13 cellular contexts compared by ENCODE assay signal in genomic region chrX:70552174-70552704, GRCh38.
"Had no signal": no experiment of that assay in that cellular context is flagged by ENCODE, and none has a peak within 500 bp of the region (broad histone marks: within the 10 kb centered on the region; RNA-seq: fewer than 3 reads in every experiment).

No MANE protein-coding gene starts in this region.

- H3K9me3 ChIP-seq: breast epithelium, ovary, upper lobe of right lung had no signal

- DNase-seq: activated CD4-positive, alpha-beta memory T cell treated with anti-CD3 and anti-CD28 coated beads, Interleukin-2, amount 10 ng/mL, durations not matched to agents 7 days and 5 days; activated gamma-delta T cell; activated T-cell treated with anti-CD3 and anti-CD28 coated beads, Interleukin-2, amount 50 U/mL, for 48 hours; dorsolateral prefrontal cortex; foreskin melanocyte; head of caudate nucleus; islet precursor cell; ovary; stimulated activated CD4-positive, alpha-beta T cell treated with anti-CD3 and anti-CD28 coated beads, Interleukin-12 subunit alpha, Interleukin-12 subunit beta, amount 100 ng/mL, for 4 hours; stimulated activated naive CD8-positive, alpha-beta T cell treated with anti-CD3 and anti-CD28 coated beads, Interleukin-15, Interleukin-2, amounts not matched to agents 100 U/mL and 50 U/mL, for 24 hours; upper lobe of right lung had no signal

- ATAC-seq: stimulated activated naive CD8-positive, alpha-beta T cell treated with anti-CD3 and anti-CD28 coated beads, Interleukin-15, Interleukin-2, amounts not matched to agents 100 U/mL and 50 U/mL, for 24 hours; upper lobe of right lung had no signal

- H3K36me3 ChIP-seq: breast epithelium, neural progenitor cell, ovary, upper lobe of right lung had no signal

- H3K4me1 ChIP-seq: breast epithelium, neural progenitor cell, upper lobe of right lung had no signal

- H3K4me3 ChIP-seq: breast epithelium, dorsolateral prefrontal cortex, neural progenitor cell, ovary, upper lobe of right lung had no signal
